In genomic region chrX:13690836-13691235, GRCh38 we compare ENCODE assay signal across 1 cellular context.
TF ChIP-seq lines count a peak whose summit lies in the region.

No MANE protein-coding gene starts in this region.

TF ChIP-seq in IMR-90, 13 proteins besides CTCF, POLR2A, EP300 and RAD21 (continued from another document):
- TF ChIP-seq USF2 (IDR thresholded peaks at IDR 0.05; ENCODE audit: low read depth, low read length) (no peak), CEBPB (IDR thresholded peaks at IDR 0.05; ENCODE audit: low read depth, low read length) (no peak), RFX5 (IDR thresholded peaks at IDR 0.05; ENCODE audit: low read depth, low read length) (no peak), RCOR1 (IDR thresholded peaks at IDR 0.05; ENCODE audit: insufficient replicate concordance, low read length) (no peak), ELK1 (IDR thresholded peaks at IDR 0.05; ENCODE audit: borderline replicate concordance, low read depth, low read length) (no peak), CHD1 (IDR thresholded peaks at IDR 0.05; ENCODE audit: low read depth, low read length) (no peak), BHLHE40 (IDR thresholded peaks at IDR 0.05; ENCODE audit: low read depth, low read length) (no peak), MXI1 (IDR thresholded peaks at IDR 0.05; ENCODE audit: borderline replicate concordance, low read depth, low read length) (no peak), MAFK (IDR thresholded peaks at IDR 0.05; ENCODE audit: low read depth, low read length) (no peak), NFE2L2 (IDR thresholded peaks at IDR 0.05; ENCODE audit: low read depth, low read length) (no peak), SMC3 (IDR thresholded peaks at IDR 0.05; ENCODE audit: low read depth, low read length) (no peak), FOS (IDR thresholded peaks at IDR 0.05; ENCODE audit: low read depth, low read length) (no peak)
